Comparison of ENCODE assay signal across 15 cellular contexts in genomic region chr5:138351517-138351916, GRCh38. TPM values are rescaled to one million over a fixed set of nuclear protein-coding genes. Genes with fewer than 3 reads are reported as not detected.
DNase-seq lines count a peak whose midpoint lies in the region; ATAC-seq and TF ChIP-seq lines count a peak whose summit lies in the region.
"Had no signal": no experiment of that assay in that cellular context is flagged by ENCODE, and none has a peak within 500 bp of the region (broad histone marks: within the 10 kb centered on the region; RNA-seq: fewer than 3 reads in every experiment).

No MANE protein-coding gene starts in this region.

- H3K9me3 ChIP-seq in Caco-2 (no peaks in the 10 kb centered on the region), right cardiac atrium (ENCODE audit: control insufficient read depth, low read length) (no peaks in the 10 kb centered on the region)
- H3K9me3 ChIP-seq in naive thymus-derived CD4-positive, alpha-beta T cell (ENCODE audit: control insufficient read depth in 2 of 3, low read length in 3 of 3), result peaks cover 0 to 6% (median 0%) of the 10 kb centered on the region in 3 experiments
- H3K9me3 ChIP-seq: prostate gland had no signal

- peaks cover 17% of the 10 kb centered on the region for H3K4me1 Mint-ChIP-seq in Caco-2 (ENCODE audit: low read depth, unreplicated experiment)
- H3K4me1 Mint-ChIP-seq in naive thymus-derived CD4-positive, alpha-beta T cell, result peaks cover 26 to 50% (median 45%) of the 10 kb centered on the region in 7 donors

- TF ChIP-seq CTCF in 22Rv1 (IDR thresholded peaks at IDR 0.05), result no peak
- TF ChIP-seq CTCF in Caco-2 (IDR thresholded peaks at IDR 0.05; ENCODE audit: insufficient read depth in 1 of 2, low read depth in 1 of 2, low read length in 1 of 2, severe bottlenecking in 1 of 2, unreplicated experiment in 1 of 2), result no peak

- H3K4me1 ChIP-seq in Caco-2 (peaks cover 12% of the 10 kb centered on the region; the same call in 1 of the 2 replicates), right cardiac atrium (ENCODE audit: control insufficient read depth, insufficient read depth, low read length) (peaks cover 3% of the 10 kb centered on the region)
- peaks cover 18 to 32% of the 10 kb centered on the region in 2 donors for H3K4me1 ChIP-seq in naive thymus-derived CD4-positive, alpha-beta T cell (ENCODE audit: control insufficient read depth in 2 of 2, insufficient read depth in 2 of 2, low read length in 2 of 2)

- H3K27me3 ChIP-seq in Caco-2 (replicated peaks; ENCODE audit: control insufficient read depth, insufficient read depth, low read length) (no peaks in the 10 kb centered on the region), right cardiac atrium (ENCODE audit: control insufficient read depth, insufficient read depth) (no peaks in the 10 kb centered on the region)
- H3K27me3 ChIP-seq in naive thymus-derived CD4-positive, alpha-beta T cell (ENCODE audit: control insufficient read depth in 2 of 2, insufficient read depth in 2 of 2, low read length in 2 of 2), result no peaks in the 10 kb centered on the region

- H3K4me3 Mint-ChIP-seq in Caco-2 (ENCODE audit: unreplicated experiment), result peak overlapping the region; percentile 63
- peak overlapping the region; percentile 67 to 87 (median 81) for H3K4me3 Mint-ChIP-seq in naive thymus-derived CD4-positive, alpha-beta T cell

- H3K27ac ChIP-seq in 22Rv1 (peak overlapping the region; percentile 81; the same call in 1 of the 2 replicates), right cardiac atrium (ENCODE audit: low read length) (no peak overlapping the region)
- H3K27ac ChIP-seq in naive thymus-derived CD4-positive, alpha-beta T cell (ENCODE audit: low read depth, low read length), result peak overlapping the region; percentile 0
- H3K27ac ChIP-seq: KMS-11, WERI-Rb-1 had no signal

- DNase-seq in Caco-2 (no peak), ecto neural progenitor cell (ENCODE audit: low spot score) (no peak), NCI-H526 (lab: John Stamatoyannopoulos, UW) (no peak), right cardiac atrium (no peak)
- DNase-seq in activated naive CD4-positive, alpha-beta T cell treated with anti-CD3 and anti-CD28 coated beads, Interleukin-2, amount 50 U/mL, for 72 hours (ENCODE audit: low spot score in 2 of 2), result no peak
- no peak for DNase-seq in naive thymus-derived CD4-positive, alpha-beta T cell
- DNase-seq: GDM1, NCI-H1694 treated with DMSO at 0.1 percent for 48 hours, NCI-H774, WERI-Rb-1 had no signal

- BruUV-seq in Caco-2 (replicated peaks; lab: Mats Ljungman, UMichigan), result no TSS peak

- no peak overlapping the region for H3K27ac Mint-ChIP-seq in Caco-2 (ENCODE audit: unreplicated experiment)
- H3K27ac Mint-ChIP-seq in activated naive CD4-positive, alpha-beta T cell treated with anti-CD3 and anti-CD28 coated beads, Interleukin-2, amount 50 U/mL, for 72 hours, result peak overlapping the region; percentile 62 to 68
- peak overlapping the region; percentile 70 to 95 (median 85) for H3K27ac Mint-ChIP-seq in naive thymus-derived CD4-positive, alpha-beta T cell

- peaks cover 26% of the 10 kb centered on the region for H3K36me3 Mint-ChIP-seq in Caco-2 (ENCODE audit: insufficient read depth, unreplicated experiment)
- H3K36me3 Mint-ChIP-seq in activated naive CD4-positive, alpha-beta T cell treated with anti-CD3 and anti-CD28 coated beads, Interleukin-2, amount 50 U/mL, for 72 hours, result peaks cover 14 to 16% of the 10 kb centered on the region in 2 donors
- peaks cover 0 to 22% (median 15%) of the 10 kb centered on the region in 5 donors for H3K36me3 Mint-ChIP-seq in naive thymus-derived CD4-positive, alpha-beta T cell

- intact Hi-C loops in Caco-2 (cut with micrococcal nuclease; ENCODE audit: unreplicated experiment) (no loop called here), right cardiac atrium (cut with DNase I) (no loop called here)
- intact Hi-C loops in naive thymus-derived CD4-positive, alpha-beta T cell (cut with micrococcal nuclease), result loop anchor here (5.0 to 10.0 kb wide), 6 partner anchors 56 to 1826 kb away; partner anchors contain the start of genes CYSTM1 (in 1 of the 2), FAM13B (in 1 of the 2), HNRNPA0 (in 1 of the 2) and MATR3 (in 1 of the 2)

- POLR2A ChIA-PET in Caco-2 (lab: Charles Lee), result interaction anchor here (1.3 to 2.7 kb wide), 4 partner anchors 12 to 138 kb away, joined by 4 to 34 read pairs (median 15); partner anchors contain the start of genes CDC23, CDC25C and FAM53C
- POLR2A ChIA-PET in naive thymus-derived CD4-positive, alpha-beta T cell (lab: Charles Lee), result interaction anchor here (0.7 to 9.7 kb wide), 5 partner anchors 15 to 224 kb away, joined by 3 to 343 read pairs (median 3); partner anchors contain the start of genes CDC25C, FAM53C, HSPA9 and KIF20A

- no peaks in the 10 kb centered on the region for H3K27me3 Mint-ChIP-seq in Caco-2 (ENCODE audit: insufficient read depth, unreplicated experiment)
- no peaks in the 10 kb centered on the region for H3K27me3 Mint-ChIP-seq in naive thymus-derived CD4-positive, alpha-beta T cell

- CTCF ChIA-PET in Caco-2 (lab: Charles Lee), result interaction anchor here (0.7 to 3.1 kb wide), 11 partner anchors 9 to 174 kb away, joined by 3 to 54 read pairs (median 5); partner anchors contain the start of genes CDC23, CDC25C, EGR1 and FAM53C
- CTCF ChIA-PET in naive thymus-derived CD4-positive, alpha-beta T cell (lab: Charles Lee), result interaction anchor here (0.6 to 4.0 kb wide), 15 partner anchors 11 to 192 kb away, joined by 3 to 117 read pairs (median 5); partner anchors contain the start of genes BRD8, CDC25C, ETF1 and FAM53C

- H3K36me3 ChIP-seq in Caco-2 (ENCODE audit: control insufficient read depth, insufficient read depth, low read length), result no peaks in the 10 kb centered on the region; the same call in 1 of the 2 replicates
- peaks cover 5 to 29% (median 8%) of the 10 kb centered on the region in 3 experiments for H3K36me3 ChIP-seq in naive thymus-derived CD4-positive, alpha-beta T cell (ENCODE audit: control insufficient read depth in 2 of 3, insufficient read depth in 3 of 3, low read length in 3 of 3)
- H3K36me3 ChIP-seq: prostate gland had no signal

- H3K9me3 Mint-ChIP-seq in Caco-2 (ENCODE audit: unreplicated experiment), result no peaks in the 10 kb centered on the region
- peaks cover 7% of the 10 kb centered on the region in 2 donors for H3K9me3 Mint-ChIP-seq in activated naive CD4-positive, alpha-beta T cell treated with anti-CD3 and anti-CD28 coated beads, Interleukin-2, amount 50 U/mL, for 72 hours
- peaks cover 0 to 9% (median 0%) of the 10 kb centered on the region in 11 donors for H3K9me3 Mint-ChIP-seq in naive thymus-derived CD4-positive, alpha-beta T cell

- H3K4me3 ChIP-seq in Caco-2 (ENCODE audit: low read depth, low read length), result no peak overlapping the region
- no peak overlapping the region for H3K4me3 ChIP-seq in naive thymus-derived CD4-positive, alpha-beta T cell (ENCODE audit: low read length)
- no peak overlapping the region for H3K4me3 ChIP-seq in right cardiac atrium (ENCODE audit: low read length)

- ATAC-seq in activated naive CD4-positive, alpha-beta T cell treated with anti-CD3 and anti-CD28 coated beads, Interleukin-2, amount 50 U/mL, for 72 hours, result no peak
- ATAC-seq in naive thymus-derived CD4-positive, alpha-beta T cell, result no peak
- ATAC-seq in HG02763 (IDR thresholded peaks at IDR 0.05; ENCODE audit: unreplicated experiment) (no peak), right cardiac atrium (no peak)

RNA-seq across cellular contexts. Expression of gene KDM3B, which starts 1.0 kb away (rescaled TPM):
- total RNA-seq in Caco-2 (2022), result 71.8 and 77.9 TPM in 2 replicates
- total RNA-seq in activated naive CD4-positive, alpha-beta T cell treated with anti-CD3 and anti-CD28 coated beads, Interleukin-2, amount 50 U/mL, for 72 hours, result 10 to 100 TPM; 40.5 to 54.6 TPM
- 10 to 100 TPM; 67.7 to 90.2 (median 82.8) TPM for total RNA-seq in naive thymus-derived CD4-positive, alpha-beta T cell
- 10 to 100 TPM; 12.8 to 15.1 TPM for polyA plus RNA-seq in naive thymus-derived CD4-positive, alpha-beta T cell
- 10 to 100 TPM; 44.9 to 56.3 (median 47.5) TPM for total RNA-seq in right cardiac atrium
- 22.8 TPM for polyA plus RNA-seq in right cardiac atrium

RNA-seq across cellular contexts. Expression of gene FAM53C, which starts 13.5 kb away (rescaled TPM):
- total RNA-seq in Caco-2 (2022) (32.6 and 33.3 TPM in 2 replicates), right cardiac atrium (10 to 100 TPM; 20.2 to 25.0 (median 22.8) TPM)
- 10 to 100 TPM; 31.7 to 48.4 TPM for total RNA-seq in activated naive CD4-positive, alpha-beta T cell treated with anti-CD3 and anti-CD28 coated beads, Interleukin-2, amount 50 U/mL, for 72 hours
- total RNA-seq in naive thymus-derived CD4-positive, alpha-beta T cell, result 10 to 100 TPM; 25.0 to 71.8 (median 27.7) TPM
- polyA plus RNA-seq in naive thymus-derived CD4-positive, alpha-beta T cell, result 10 to 100 TPM; 18.1 to 27.0 TPM
- 16.9 TPM for polyA plus RNA-seq in right cardiac atrium

RNA-seq across cellular contexts. Expression of gene CDC25C, which starts 19.9 kb away (rescaled TPM):
- total RNA-seq in Caco-2 (2022) (22.7 and 22.9 TPM in 2 replicates), right cardiac atrium (under 1 TPM in 2 of 4 donors, not detected in 2; 0.26 to 0.29 TPM)
- 10 to 100 TPM; 19.1 to 30.5 TPM for total RNA-seq in activated naive CD4-positive, alpha-beta T cell treated with anti-CD3 and anti-CD28 coated beads, Interleukin-2, amount 50 U/mL, for 72 hours
- 1 to 10 TPM in 1 of 5 experiments, not detected in 4; 9.8 TPM for total RNA-seq in naive thymus-derived CD4-positive, alpha-beta T cell
- not detected for polyA plus RNA-seq in naive thymus-derived CD4-positive, alpha-beta T cell
- polyA plus RNA-seq in right cardiac atrium, result not detected
- polyA plus RNA-seq: CD14-positive monocyte had no signal

Comparison
In these comparisons a context has a peak if more than half of its experiments do, and no peak if none do; other contexts are left out.
1. intact Hi-C loops: an anchor here in naive thymus-derived CD4-positive, alpha-beta T cell (5.0 to 10.0 kb wide); none called in Caco-2 and right cardiac atrium.